In the genomic region with DNA sequence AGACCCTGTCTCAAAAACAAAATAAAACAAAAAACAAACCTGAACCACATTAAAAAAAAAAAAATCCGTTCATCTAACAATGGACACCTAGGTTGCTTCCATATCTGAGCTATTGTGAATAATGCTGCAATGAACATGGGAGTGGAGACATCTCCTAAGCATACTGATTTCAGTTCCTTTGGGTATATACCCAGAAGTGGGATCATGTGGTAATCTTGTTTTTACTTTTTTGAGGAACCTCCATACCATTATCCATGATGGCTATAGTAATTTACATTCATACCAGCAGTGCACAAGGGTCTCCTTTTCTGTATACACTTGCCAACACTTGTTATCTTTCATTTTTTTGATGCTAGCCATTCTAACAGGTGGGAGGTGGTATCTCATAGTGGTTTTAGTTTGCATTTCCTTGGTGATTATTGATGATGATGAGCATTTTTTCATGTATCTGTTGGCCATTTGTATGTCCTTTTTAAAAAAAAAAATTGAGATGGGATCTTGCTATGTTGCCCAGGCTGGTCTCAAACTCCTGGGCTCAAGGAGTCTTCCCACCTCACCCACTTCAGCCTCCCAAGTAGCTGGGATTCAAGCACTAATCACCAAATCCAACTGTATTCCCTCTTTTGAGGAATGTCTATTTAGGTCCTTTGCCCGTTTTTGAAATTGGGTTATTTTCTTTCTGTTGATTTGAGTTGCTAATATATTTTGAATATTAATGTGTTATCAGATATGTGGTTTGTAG, we compare ENCODE assay signal across 19 cellular contexts. TPM values are rescaled to one million over a fixed set of nuclear protein-coding genes. Genes with fewer than 3 reads are reported as not detected.
A peak's percentile ranks its signal among the peaks of the same experiment; 100 is the strongest.
DNase-seq lines count a peak whose midpoint lies in the region; ATAC-seq, FAIRE-seq and TF ChIP-seq lines count a peak whose summit lies in the region.
"Had no signal": no experiment of that assay in that cellular context is flagged by ENCODE, and none has a peak within 500 bp of the region (broad histone marks: within the 10 kb centered on the region; RNA-seq: fewer than 3 reads in every experiment).

No MANE protein-coding gene starts in this region.

- no peak overlapping the region for H3K4me3 ChIP-seq in CD8-positive, alpha-beta T cell (ENCODE audit: low read depth, low read length)
- H3K4me3 ChIP-seq: BLaER1 treated with 17β-estradiol and CSF1 and Interleukin-3, amounts not matched to agents 10 nM and 100 nM; HAP-1 had no signal

- H3K27me3 Mint-ChIP-seq in activated naive CD4-positive, alpha-beta T cell treated with anti-CD3 and anti-CD28 coated beads, Interleukin-2, amount 50 U/mL, for 24 hours = no peaks in the 10 kb centered on the region
- no peaks in the 10 kb centered on the region for H3K27me3 Mint-ChIP-seq in CD8-positive, alpha-beta T cell (ENCODE audit: low read depth)
- no peaks in the 10 kb centered on the region for H3K27me3 Mint-ChIP-seq in WTC11 (ENCODE audit: low read depth)
- H3K27me3 Mint-ChIP-seq in naive thymus-derived CD8-positive, alpha-beta T cell = no peaks in the 10 kb centered on the region

- peaks cover 9% of the 10 kb centered on the region for H3K36me3 Mint-ChIP-seq in activated naive CD4-positive, alpha-beta T cell treated with anti-CD3 and anti-CD28 coated beads, Interleukin-2, amount 50 U/mL, for 24 hours
- H3K36me3 Mint-ChIP-seq in activated naive CD4-positive, alpha-beta T cell treated with anti-CD3 and anti-CD28 coated beads, Interleukin-2, amount 50 U/mL, for 72 hours = peaks cover 0 to 24% of the 10 kb centered on the region in 2 donors
- H3K36me3 Mint-ChIP-seq in CD8-positive, alpha-beta T cell = peaks cover 9% of the 10 kb centered on the region
- peaks cover 18% of the 10 kb centered on the region for H3K36me3 Mint-ChIP-seq in WTC11
- peaks cover 0 to 12% (median 8%) of the 10 kb centered on the region in 3 donors for H3K36me3 Mint-ChIP-seq in naive thymus-derived CD8-positive, alpha-beta T cell

- no peak for DNase-seq in activated naive CD4-positive, alpha-beta T cell treated with anti-CD3 and anti-CD28 coated beads, Interleukin-2, amount 50 U/mL, for 72 hours (ENCODE audit: low spot score in 2 of 2)
- DNase-seq in CD8-positive, alpha-beta T cell = no peak
- DNase-seq in WTC11 (ENCODE audit: low spot score) (no peak), GM12891 (ENCODE audit: insufficient read length, low spot score) (no peak), GM19240 (ENCODE audit: insufficient read length, low spot score) (no peak)
- DNase-seq in naive thymus-derived CD8-positive, alpha-beta T cell = no peak
- DNase-seq: Calu3, IMR-90, NCI-H1436, NCI-H2029 treated with DMSO at 0.1 percent for 48 hours, NCI-H2171 treated with DMSO at 0.1 percent for 48 hours, NCI-H446 treated with DMSO at 0.1 percent for 48 hours, NCI-H774 had no signal

- peaks cover 41% of the 10 kb centered on the region for H3K4me1 ChIP-seq in CD8-positive, alpha-beta T cell (ENCODE audit: insufficient read depth, low read length)
- H3K4me1 ChIP-seq: HAP-1 had no signal

- no peaks in the 10 kb centered on the region for H3K36me3 ChIP-seq in CD8-positive, alpha-beta T cell (ENCODE audit: insufficient read depth, low read length)
- H3K36me3 ChIP-seq: HAP-1 had no signal

- CTCF ChIA-PET in CD8-positive, alpha-beta T cell (lab: Charles Lee) = interaction anchor here (0.7 to 2.7 kb wide), 3 partner anchors 17 to 215 kb away, joined by 4 to 6 read pairs (median 4); no protein-coding TSS in a partner anchor
- CTCF ChIA-PET in WTC11 (lab: Charles Lee) = no interaction called here

- H3K27ac Mint-ChIP-seq in activated naive CD4-positive, alpha-beta T cell treated with anti-CD3 and anti-CD28 coated beads, Interleukin-2, amount 50 U/mL, for 24 hours = peak overlapping the region; percentile 46
- no peak overlapping the region for H3K27ac Mint-ChIP-seq in activated naive CD4-positive, alpha-beta T cell treated with anti-CD3 and anti-CD28 coated beads, Interleukin-2, amount 50 U/mL, for 72 hours
- H3K27ac Mint-ChIP-seq in CD8-positive, alpha-beta T cell = no peak overlapping the region
- no peak overlapping the region for H3K27ac Mint-ChIP-seq in WTC11
- H3K27ac Mint-ChIP-seq in naive thymus-derived CD8-positive, alpha-beta T cell = peak overlapping the region in 5 of 10 donors; percentile 12 to 83 (median 59)

- intact Hi-C loops in CD8-positive, alpha-beta T cell (cut with DNase I, micrococcal nuclease) = no loop called here

- no peak overlapping the region for H3K27ac ChIP-seq in CD8-positive, alpha-beta T cell (ENCODE audit: low read depth, low read length)
- H3K27ac ChIP-seq: BLaER1 treated with 17β-estradiol and CSF1 and Interleukin-3, amounts not matched to agents 10 nM and 100 nM had no signal

- ATAC-seq in activated naive CD4-positive, alpha-beta T cell treated with anti-CD3 and anti-CD28 coated beads, Interleukin-2, amount 50 U/mL, for 72 hours = no peak
- no peak for ATAC-seq in CD8-positive, alpha-beta T cell
- no peak for ATAC-seq in WTC11
- no peak for ATAC-seq in naive thymus-derived CD8-positive, alpha-beta T cell
- ATAC-seq in HG03045 (IDR thresholded peaks at IDR 0.05; ENCODE audit: unreplicated experiment) = no peak
- ATAC-seq: Panc1 had no signal

- no peak overlapping the region for H3K4me3 Mint-ChIP-seq in activated naive CD4-positive, alpha-beta T cell treated with anti-CD3 and anti-CD28 coated beads, Interleukin-2, amount 50 U/mL, for 24 hours
- H3K4me3 Mint-ChIP-seq in CD8-positive, alpha-beta T cell = peak overlapping the region; percentile 22
- no peak overlapping the region for H3K4me3 Mint-ChIP-seq in WTC11
- peak overlapping the region in 6 of 10 donors; percentile 0 to 55 (median 18) for H3K4me3 Mint-ChIP-seq in naive thymus-derived CD8-positive, alpha-beta T cell

- POLR2A ChIA-PET in CD8-positive, alpha-beta T cell (lab: Charles Lee) = interaction anchor here (1.3 to 2.5 kb wide), 2 partner anchors 10 to 18 kb away, joined by 4 to 12 read pairs; a partner anchor contains a TSS
- POLR2A ChIA-PET in WTC11 (lab: Charles Lee) = no interaction called here
- POLR2A ChIA-PET in naive thymus-derived CD8-positive, alpha-beta T cell (lab: Charles Lee) = no interaction called here

- TF ChIP-seq CTCF in CD8-positive, alpha-beta T cell (IDR thresholded peaks at IDR 0.05) = no peak
- no peak for TF ChIP-seq CTCF in WTC11 (IDR thresholded peaks at IDR 0.05)

- H3K9me3 Mint-ChIP-seq in activated naive CD4-positive, alpha-beta T cell treated with anti-CD3 and anti-CD28 coated beads, Interleukin-2, amount 50 U/mL, for 24 hours = no peaks in the 10 kb centered on the region
- peaks cover 0 to 8% of the 10 kb centered on the region in 2 donors for H3K9me3 Mint-ChIP-seq in activated naive CD4-positive, alpha-beta T cell treated with anti-CD3 and anti-CD28 coated beads, Interleukin-2, amount 50 U/mL, for 72 hours
- peaks cover 2% of the 10 kb centered on the region for H3K9me3 Mint-ChIP-seq in CD8-positive, alpha-beta T cell
- H3K9me3 Mint-ChIP-seq in WTC11 = peaks cover 15% of the 10 kb centered on the region
- H3K9me3 Mint-ChIP-seq in naive thymus-derived CD8-positive, alpha-beta T cell = peaks cover 0 to 2% (median 0%) of the 10 kb centered on the region in 9 donors

- H3K27me3 ChIP-seq in CD8-positive, alpha-beta T cell (ENCODE audit: insufficient read depth, low read length) = no peaks in the 10 kb centered on the region
- H3K27me3 ChIP-seq: BLaER1 treated with 17β-estradiol and CSF1 and Interleukin-3, amounts not matched to agents 10 nM and 100 nM had no signal

- no peaks in the 10 kb centered on the region for H3K9me3 ChIP-seq in CD8-positive, alpha-beta T cell (ENCODE audit: low read length)
- H3K9me3 ChIP-seq: HAP-1 had no signal

- H3K4me1 Mint-ChIP-seq in activated naive CD4-positive, alpha-beta T cell treated with anti-CD3 and anti-CD28 coated beads, Interleukin-2, amount 50 U/mL, for 24 hours = peaks cover 97% of the 10 kb centered on the region
- peaks cover 90% of the 10 kb centered on the region for H3K4me1 Mint-ChIP-seq in CD8-positive, alpha-beta T cell (ENCODE audit: low read depth)
- peaks cover 48% of the 10 kb centered on the region for H3K4me1 Mint-ChIP-seq in WTC11
- H3K4me1 Mint-ChIP-seq in naive thymus-derived CD8-positive, alpha-beta T cell = peaks cover 43 to 99% (median 98%) of the 10 kb centered on the region in 4 donors

- FAIRE-seq in GM12891 (lab: Jason Lieb, UNC) = no peak
- FAIRE-seq: A204.1 had no signal

- no peak for TF ChIP-seq POLR2A in GM12891 (IDR thresholded peaks at IDR 0.05; ENCODE audit: low read depth, low read length)

TF ChIP-seq in WTC11, 78 proteins besides CTCF, POLR2A, EP300 and RAD21:
- TF ChIP-seq ZNF121 (CRISPR knock-in tag; IDR thresholded peaks at IDR 0.05) (peak; percentile 79; the same call in 1 of the 2 replicates), NFATC4 (CRISPR knock-in tag; IDR thresholded peaks at IDR 0.05) (no peak), ZNF138 (CRISPR knock-in tag; conservative IDR thresholded peaks at IDR 0.05) (no peak), RORB (CRISPR knock-in tag; IDR thresholded peaks at IDR 0.05) (no peak)

TF ChIP-seq in GM12891, 5 proteins besides CTCF, POLR2A, EP300 and RAD21:
- no peak for TF ChIP-seq POLR2AphosphoS5 (IDR thresholded peaks at IDR 0.05; ENCODE audit: low read depth, low read length)
- TF ChIP-seq POU2F2 (IDR thresholded peaks at IDR 0.05; ENCODE audit: low read depth, low read length) = no peak
- no peak for TF ChIP-seq SPI1 (IDR thresholded peaks at IDR 0.05; ENCODE audit: low read depth, low read length)
- no peak for TF ChIP-seq TAF1 (IDR thresholded peaks at IDR 0.05; ENCODE audit: low read depth, low read length)
- no peak for TF ChIP-seq PAX5 (IDR thresholded peaks at IDR 0.05; ENCODE audit: insufficient read depth, low read length, severe bottlenecking)

RNA-seq across cellular contexts. Expression of a gene that starts 17.5 kb away (rescaled TPM):
- 10 to 100 TPM; 37.6 to 41.3 TPM for total RNA-seq in activated naive CD4-positive, alpha-beta T cell treated with anti-CD3 and anti-CD28 coated beads, Interleukin-2, amount 50 U/mL, for 72 hours
- total RNA-seq in CD8-positive, alpha-beta T cell = 100 to 1,000 TPM; 130 to 132 TPM
- total RNA-seq in WTC11 (2021) = 38.9 to 41.0 TPM (median 39.2 TPM) in 3 replicates
- total RNA-seq in naive thymus-derived CD8-positive, alpha-beta T cell = 100 to 1,000 TPM; 100 to 102 TPM
- polyA plus RNA-seq in naive thymus-derived CD8-positive, alpha-beta T cell = 10 to 100 TPM; 26.1 to 38.0 (median 33.6) TPM
- polyA plus RNA-seq in GM12891 (2012; ENCODE audit: low read depth, missing spikeins) = 14.7 TPM

Comparison
In these comparisons a context has a peak if more than half of its experiments do, and no peak if none do; other contexts are left out.
1. H3K4me3 Mint-ChIP-seq: peak in CD8-positive, alpha-beta T cell (single experiment) and naive thymus-derived CD8-positive, alpha-beta T cell (6 of 10); none in activated naive CD4-positive, alpha-beta T cell treated with anti-CD3 and anti-CD28 coated beads, Interleukin-2, amount 50 U/mL, for 24 hours (single experiment) and WTC11 (single experiment).